8 cellular contexts compared by ENCODE assay signal in the genomic region with DNA sequence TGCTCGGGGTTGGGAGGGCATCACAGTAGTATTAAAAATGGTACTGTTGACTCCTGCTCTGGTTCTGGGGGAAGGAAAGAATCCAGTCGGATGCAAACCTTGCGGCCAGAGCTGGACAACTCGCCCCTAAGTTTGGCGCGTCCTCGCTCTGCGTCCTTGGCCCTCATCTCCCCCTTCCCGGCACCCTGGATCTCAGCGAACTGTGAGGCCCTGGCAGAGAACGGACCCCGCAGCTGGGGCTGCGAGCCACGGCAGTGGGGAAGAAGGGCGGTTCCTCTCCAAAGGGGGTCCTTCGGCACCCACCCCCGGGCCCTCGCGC. TPM values are rescaled to one million over a fixed set of nuclear protein-coding genes. Genes with fewer than 3 reads are reported as not detected.
DNase-seq lines count a peak whose midpoint lies in the region; ATAC-seq, FAIRE-seq and TF ChIP-seq lines count a peak whose summit lies in the region.

No MANE protein-coding gene starts in this region.

- no peaks in the 10 kb centered on the region for H3K27me3 ChIP-seq in CD4-positive, CD25-positive, alpha-beta regulatory T cell (ENCODE audit: control insufficient read depth, insufficient read depth, low read length)
- H3K27me3 ChIP-seq in KMS-11 (ENCODE audit: insufficient read depth, low read depth) (no peaks in the 10 kb centered on the region), duodenal mucosa (ENCODE audit: control insufficient read depth in 1 of 2, insufficient read depth in 2 of 2, low read length in 2 of 2) (no peaks in the 10 kb centered on the region)

- H3K9me3 Mint-ChIP-seq in CD4-positive, CD25-positive, alpha-beta regulatory T cell: no peaks in the 10 kb centered on the region
- no peaks in the 10 kb centered on the region for H3K9me3 Mint-ChIP-seq in naive thymus-derived CD8-positive, alpha-beta T cell

- H3K27ac ChIP-seq in CD4-positive, CD25-positive, alpha-beta regulatory T cell (ENCODE audit: insufficient read depth, low read length, poor library complexity, severe bottlenecking): no peak overlapping the region
- H3K27ac ChIP-seq in KMS-11: no peak overlapping the region
- H3K27ac ChIP-seq in duodenal mucosa (ENCODE audit: low read depth, low read length): peak overlapping the region; percentile 42

- DNase-seq in CD4-positive, CD25-positive, alpha-beta regulatory T cell: no peak
- DNase-seq in naive thymus-derived CD8-positive, alpha-beta T cell: no peak
- DNase-seq in 8988T (no peak), RPMI8226 (no peak), NCI-H2081 (lab: John Stamatoyannopoulos, UW) (no peak), D721Med (ENCODE audit: insufficient read length, low spot score) (no peak)

- H3K4me1 ChIP-seq in CD4-positive, CD25-positive, alpha-beta regulatory T cell (ENCODE audit: control insufficient read depth, insufficient read depth, low read length, poor library complexity, severe bottlenecking): peaks cover 52% of the 10 kb centered on the region
- H3K4me1 ChIP-seq in KMS-11 (ENCODE audit: low read depth, poor library complexity, severe bottlenecking) (peaks cover 4% of the 10 kb centered on the region), duodenal mucosa (ENCODE audit: control insufficient read depth in 1 of 2, insufficient read depth in 2 of 2, low read length in 2 of 2) (peaks cover 0 to 8% of the 10 kb centered on the region in 2 donors)

- no peaks in the 10 kb centered on the region for H4K20me1 ChIP-seq in KMS-11 (ENCODE audit: insufficient read depth)

- FAIRE-seq in D721Med (lab: Jason Lieb, UNC): no peak

- no peaks in the 10 kb centered on the region for H3K27me3 Mint-ChIP-seq in CD4-positive, CD25-positive, alpha-beta regulatory T cell
- H3K27me3 Mint-ChIP-seq in naive thymus-derived CD8-positive, alpha-beta T cell: no peaks in the 10 kb centered on the region

- H3K36me3 ChIP-seq in CD4-positive, CD25-positive, alpha-beta regulatory T cell (ENCODE audit: control insufficient read depth, insufficient read depth, low read length): peaks cover 6% of the 10 kb centered on the region
- no peaks in the 10 kb centered on the region for H3K36me3 ChIP-seq in KMS-11 (ENCODE audit: insufficient read depth)
- no peaks in the 10 kb centered on the region for H3K36me3 ChIP-seq in duodenal mucosa (ENCODE audit: control insufficient read depth in 1 of 2, insufficient read depth in 2 of 2, low read length in 2 of 2)

- no peaks in the 10 kb centered on the region for H3K79me2 ChIP-seq in KMS-11 (ENCODE audit: insufficient read depth, low read depth)

- H3K4me1 Mint-ChIP-seq in CD4-positive, CD25-positive, alpha-beta regulatory T cell: peaks cover 24 to 70% (median 38%) of the 10 kb centered on the region in 4 donors
- peaks cover 19 to 79% (median 62%) of the 10 kb centered on the region in 4 donors for H3K4me1 Mint-ChIP-seq in naive thymus-derived CD8-positive, alpha-beta T cell

- TF ChIP-seq CTCF in KMS-11 (conservative IDR thresholded peaks at IDR 0.05; ENCODE audit: low read depth, low read length) (no peak), D721Med (IDR thresholded peaks at IDR 0.05; ENCODE audit: insufficient read depth, missing control alignments) (no peak)

- peak overlapping the region; percentile 67 to 88 (median 74) for H3K4me3 Mint-ChIP-seq in CD4-positive, CD25-positive, alpha-beta regulatory T cell
- peak overlapping the region; percentile 63 to 88 (median 72) for H3K4me3 Mint-ChIP-seq in naive thymus-derived CD8-positive, alpha-beta T cell

- peak overlapping the region; percentile 35 for H3K4me3 ChIP-seq in CD4-positive, CD25-positive, alpha-beta regulatory T cell (ENCODE audit: low read depth, low read length)
- H3K4me3 ChIP-seq in KMS-11 (IDR thresholded peaks at IDR 0.05; ENCODE audit: insufficient read depth, low read depth, low read length): no peak overlapping the region
- peak overlapping the region; percentile 61 to 62 for H3K4me3 ChIP-seq in duodenal mucosa (ENCODE audit: low read depth in 1 of 2, low read length in 2 of 2)

- peak overlapping the region; percentile 14 to 86 (median 76) for H3K27ac Mint-ChIP-seq in CD4-positive, CD25-positive, alpha-beta regulatory T cell
- peak overlapping the region in 9 of 10 donors; percentile 11 to 81 (median 42) for H3K27ac Mint-ChIP-seq in naive thymus-derived CD8-positive, alpha-beta T cell

- peak overlapping the region; percentile 85; the same call in 1 of the 2 replicates for H2AFZ ChIP-seq in KMS-11 (ENCODE audit: low read depth)

- no peak overlapping the region for H3K4me2 ChIP-seq in KMS-11

- no peak for ATAC-seq in CD4-positive, CD25-positive, alpha-beta regulatory T cell (ENCODE audit: low read depth in 2 of 2)
- no peak for ATAC-seq in naive thymus-derived CD8-positive, alpha-beta T cell

- H3K9ac ChIP-seq in KMS-11 (peak overlapping the region; percentile 49; the same call in 1 of the 2 replicates), duodenal mucosa (ENCODE audit: low read depth in 1 of 2, low read length in 2 of 2) (peak overlapping the region in 1 of 2 donors; percentile 38)

- H3K9me3 ChIP-seq in CD4-positive, CD25-positive, alpha-beta regulatory T cell (ENCODE audit: control insufficient read depth in 2 of 2, low read length in 2 of 2): no peaks in the 10 kb centered on the region
- no peaks in the 10 kb centered on the region for H3K9me3 ChIP-seq in duodenal mucosa (ENCODE audit: control insufficient read depth in 1 of 2, low read length in 2 of 2)

- POLR2A ChIA-PET in naive thymus-derived CD8-positive, alpha-beta T cell (lab: Charles Lee): interaction anchor here (0.9 to 3.3 kb wide), 4 partner anchors 10 to 33 kb away, joined by 3 to 23 read pairs (median 3); partner anchors contain the start of gene ARHGEF6

- H3K36me3 Mint-ChIP-seq in CD4-positive, CD25-positive, alpha-beta regulatory T cell: peaks cover 8% of the 10 kb centered on the region
- H3K36me3 Mint-ChIP-seq in naive thymus-derived CD8-positive, alpha-beta T cell: peaks cover 0 to 22% (median 0%) of the 10 kb centered on the region in 3 donors

RNA-seq across cellular contexts. Expression of gene ARHGEF6, which starts 14.0 kb away (rescaled TPM):
- total RNA-seq in CD4-positive, CD25-positive, alpha-beta regulatory T cell: 87.8 TPM
- polyA plus RNA-seq in CD4-positive, CD25-positive, alpha-beta regulatory T cell: 100 to 1,000 TPM in 1 of 4 donors, 10 to 100 TPM in 3; 83.0 to 111 (median 86.9) TPM
- 10 to 100 TPM; 75.0 to 82.0 TPM for total RNA-seq in naive thymus-derived CD8-positive, alpha-beta T cell
- polyA plus RNA-seq in naive thymus-derived CD8-positive, alpha-beta T cell: 10 to 100 TPM; 69.8 to 76.4 (median 75.4) TPM
